21 cellular contexts compared by ENCODE assay signal in the genomic region with DNA sequence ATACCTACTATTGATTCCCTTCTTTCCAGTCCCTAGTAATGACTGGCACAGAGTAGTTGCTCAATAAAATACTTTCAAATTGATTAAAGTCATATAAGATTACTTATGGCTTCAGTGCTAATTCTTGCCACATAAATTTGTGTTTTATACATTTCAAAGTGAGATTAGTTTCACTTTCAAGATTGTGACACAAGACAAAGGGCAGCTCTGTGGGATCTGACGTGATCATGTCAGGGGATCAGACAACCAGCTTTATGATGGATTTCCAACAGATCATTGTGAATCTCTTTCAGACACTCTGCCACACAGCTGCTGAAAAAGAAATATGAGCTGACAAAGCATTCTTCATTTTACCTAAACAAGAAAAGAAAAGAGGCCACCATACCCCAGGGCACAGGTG.
DNase-seq lines count a peak whose midpoint lies in the region; ATAC-seq and TF ChIP-seq lines count a peak whose summit lies in the region.
"Had no signal": no experiment of that assay in that cellular context is flagged by ENCODE, and none has a peak within 500 bp of the region (broad histone marks: within the 10 kb centered on the region; RNA-seq: fewer than 3 reads in every experiment).

No MANE protein-coding gene starts in this region.

- no peaks in the 10 kb centered on the region for H3K27me3 ChIP-seq in foreskin keratinocyte

- H3K27ac Mint-ChIP-seq in natural killer cell treated with Interleukin-12 subunit alpha and Interleukin-12 subunit beta and Interleukin-15 and Interleukin-18, amount 100 ng/mL, for 72 hours: peak overlapping the region in 1 of 2 donors; percentile 62
- H3K27ac Mint-ChIP-seq in natural killer cell: no peak overlapping the region
- peak overlapping the region; percentile 41 for H3K27ac Mint-ChIP-seq in T-helper 17 cell
- H3K27ac Mint-ChIP-seq: activated naive CD8-positive, alpha-beta T cell treated with anti-CD3 and anti-CD28 coated beads, Interleukin-2, amount 10 ng/mL, durations not matched to agents 7 days and 5 days; activated T-helper 1 cell treated with anti-CD3 and anti-CD28 coated beads, Interleukin-12 subunit alpha, Interleukin-12 subunit beta, Interleukin-2, Interleukin-4 antibody, amounts not matched to agents 30 ng/mL and 10 ng/mL and 1 ng/mL, durations not matched to agents 14 hours and 24 hours and 36 hours; dendritic cell treated with granulocyte-macrophage colony-stimulating factor and Interleukin-4, amounts not matched to agents 40 ng/mL and 50 ng/mL, for 4 days; naive thymus-derived CD8-positive, alpha-beta T cell had no signal

- no peaks in the 10 kb centered on the region for H3K9me3 ChIP-seq in T-helper 17 cell (ENCODE audit: control insufficient read depth, low read length, poor library complexity, severe bottlenecking)

- peaks cover 10% of the 10 kb centered on the region in 2 donors for H3K4me1 Mint-ChIP-seq in natural killer cell treated with Interleukin-12 subunit alpha and Interleukin-12 subunit beta and Interleukin-15 and Interleukin-18, amount 100 ng/mL, for 72 hours (ENCODE audit: low read depth in 2 of 2)
- H3K4me1 Mint-ChIP-seq in natural killer cell (peaks cover 0 to 5% of the 10 kb centered on the region in 2 donors), T-helper 17 cell (peaks cover 15% of the 10 kb centered on the region)

- H3K36me3 Mint-ChIP-seq in natural killer cell treated with Interleukin-12 subunit alpha and Interleukin-12 subunit beta and Interleukin-15 and Interleukin-18, amount 100 ng/mL, for 72 hours: no peaks in the 10 kb centered on the region
- H3K36me3 Mint-ChIP-seq in natural killer cell (no peaks in the 10 kb centered on the region), T-helper 17 cell (ENCODE audit: low read depth) (no peaks in the 10 kb centered on the region)
- H3K36me3 Mint-ChIP-seq: activated naive CD8-positive, alpha-beta T cell treated with anti-CD3 and anti-CD28 coated beads, Interleukin-2, amount 10 ng/mL, durations not matched to agents 7 days and 5 days; naive thymus-derived CD8-positive, alpha-beta T cell had no signal

- no peaks in the 10 kb centered on the region for H3K9me3 Mint-ChIP-seq in natural killer cell treated with Interleukin-12 subunit alpha and Interleukin-12 subunit beta and Interleukin-15 and Interleukin-18, amount 100 ng/mL, for 72 hours
- no peaks in the 10 kb centered on the region for H3K9me3 Mint-ChIP-seq in natural killer cell
- H3K9me3 Mint-ChIP-seq: activated naive CD8-positive, alpha-beta T cell treated with anti-CD3 and anti-CD28 coated beads, Interleukin-2, amount 10 ng/mL, durations not matched to agents 7 days and 5 days; activated T-helper 1 cell treated with anti-CD3 and anti-CD28 coated beads, Interleukin-12 subunit alpha, Interleukin-12 subunit beta, Interleukin-2, Interleukin-4 antibody, amounts not matched to agents 30 ng/mL and 10 ng/mL and 1 ng/mL, durations not matched to agents 14 hours and 24 hours and 36 hours had no signal

- H3K4me1 ChIP-seq in foreskin keratinocyte: peaks cover 4% of the 10 kb centered on the region

- TF ChIP-seq CTCF in natural killer cell (IDR thresholded peaks at IDR 0.05): no peak
- no peak for TF ChIP-seq CTCF in foreskin keratinocyte (conservative IDR thresholded peaks at IDR 0.05)

- peak; percentile 36 to 43 for ATAC-seq in natural killer cell treated with Interleukin-12 subunit alpha and Interleukin-12 subunit beta and Interleukin-15 and Interleukin-18, amount 100 ng/mL, for 72 hours
- ATAC-seq in natural killer cell: no peak
- no peak for ATAC-seq in T-helper 17 cell
- no peak for ATAC-seq in foreskin keratinocyte
- no peak for ATAC-seq in GM19324 (IDR thresholded peaks at IDR 0.05; ENCODE audit: low FRiP score, unreplicated experiment)
- ATAC-seq: naive thymus-derived CD8-positive, alpha-beta T cell had no signal

- H3K27ac ChIP-seq in foreskin keratinocyte: no peak overlapping the region
- H3K27ac ChIP-seq: C4-2B had no signal

- peaks cover 8% of the 10 kb centered on the region in 2 donors for H3K27me3 Mint-ChIP-seq in natural killer cell treated with Interleukin-12 subunit alpha and Interleukin-12 subunit beta and Interleukin-15 and Interleukin-18, amount 100 ng/mL, for 72 hours
- H3K27me3 Mint-ChIP-seq in natural killer cell (ENCODE audit: low read depth in 2 of 2) (no peaks in the 10 kb centered on the region), T-helper 17 cell (peaks cover 23% of the 10 kb centered on the region)

- no peak for DNase-seq in natural killer cell treated with Interleukin-12 subunit alpha and Interleukin-12 subunit beta and Interleukin-15 and Interleukin-18, amount 100 ng/mL, for 72 hours (ENCODE audit: low spot score)
- DNase-seq in natural killer cell (no peak), T-helper 17 cell (no peak), iris pigment epithelial cell (ENCODE audit: low read depth) (peak; percentile 51), foreskin keratinocyte (no peak), COLO668 (lab: John Stamatoyannopoulos, UW; ENCODE audit: unreplicated experiment) (no peak)
- DNase-seq in central memory CD4-positive, alpha-beta T cell: no peak
- DNase-seq: activated naive CD8-positive, alpha-beta T cell treated with anti-CD3 and anti-CD28 coated beads, Interleukin-2, amount 10 ng/mL, durations not matched to agents 7 days and 5 days; DMS153; hypothalamus; KBM-7; naive thymus-derived CD8-positive, alpha-beta T cell; NCI-H1092; NCI-H510A treated with DMSO at 0.1 percent for 48 hours; SHP77 treated with DMSO at 0.1 percent for 48 hours; stimulated activated CD4-positive, alpha-beta T cell treated with anti-CD3 and anti-CD28 coated beads, Interleukin-4, amount 100 ng/mL, for 1 hour; T-helper 9 cell had no signal

- intact Hi-C loops in natural killer cell (cut with micrococcal nuclease): no loop called here

- H3K4me3 Mint-ChIP-seq in natural killer cell treated with Interleukin-12 subunit alpha and Interleukin-12 subunit beta and Interleukin-15 and Interleukin-18, amount 100 ng/mL, for 72 hours: no peak overlapping the region
- H3K4me3 Mint-ChIP-seq in natural killer cell (no peak overlapping the region), T-helper 17 cell (peak overlapping the region; percentile 57)
- H3K4me3 Mint-ChIP-seq: activated naive CD8-positive, alpha-beta T cell treated with anti-CD3 and anti-CD28 coated beads, Interleukin-2, amount 10 ng/mL, durations not matched to agents 7 days and 5 days; activated T-helper 1 cell treated with anti-CD3 and anti-CD28 coated beads, Interleukin-12 subunit alpha, Interleukin-12 subunit beta, Interleukin-2, Interleukin-4 antibody, amounts not matched to agents 30 ng/mL and 10 ng/mL and 1 ng/mL, durations not matched to agents 14 hours and 24 hours and 36 hours; dendritic cell treated with granulocyte-macrophage colony-stimulating factor and Interleukin-4, amounts not matched to agents 40 ng/mL and 50 ng/mL, for 4 days; naive thymus-derived CD8-positive, alpha-beta T cell had no signal

Comparison
In these comparisons a context has a peak if more than half of its experiments do, and no peak if none do; other contexts are left out.
1. ATAC-seq: peak in natural killer cell treated with Interleukin-12 subunit alpha and Interleukin-12 subunit beta and Interleukin-15 and Interleukin-18, amount 100 ng/mL, for 72 hours (2 of 2); none in natural killer cell (0 of 3), T-helper 17 cell (single experiment), foreskin keratinocyte (single experiment) and GM19324 (single experiment).